Comparison of ENCODE assay signal across 34 cellular contexts in the genomic region with DNA sequence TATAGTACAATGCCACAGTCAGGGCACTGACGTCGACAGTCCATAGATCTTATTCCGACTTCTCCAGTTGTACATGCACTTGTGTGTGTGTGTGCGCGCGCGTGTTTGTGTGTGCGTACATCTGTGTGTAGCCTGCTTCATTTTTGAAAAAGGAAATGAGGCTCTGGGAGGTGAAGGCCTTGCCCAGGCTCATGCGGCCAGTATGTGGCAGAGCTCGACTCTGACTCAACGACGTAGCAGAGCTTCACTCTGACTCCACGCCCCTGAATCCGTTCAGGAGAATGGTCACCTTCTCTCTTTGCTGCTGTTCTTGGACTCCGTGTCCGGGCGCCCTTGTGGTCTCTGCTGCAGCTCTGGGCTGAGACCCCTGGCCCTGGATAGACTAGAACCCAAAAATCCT.
"Had no signal": no experiment of that assay in that cellular context is flagged by ENCODE, and none has a peak within 500 bp of the region (broad histone marks: within the 10 kb centered on the region; RNA-seq: fewer than 3 reads in every experiment).

No MANE protein-coding gene starts in this region.

- H3K36me3 ChIP-seq: breast epithelium, esophagus squamous epithelium, lower lobe of right lung, neutrophil, suprapubic skin, tibial artery, upper lobe of right lung, WERI-Rb-1 had no signal

- FAIRE-seq: kidney, TTC549 had no signal

- ATAC-seq: activated CD4-positive, CD25-positive, alpha-beta regulatory T cell treated with anti-CD3 and anti-CD28 coated beads, Interleukin-2, amount 50 U/mL, for 24 hours; lower lobe of right lung; mucosa of descending colon; natural killer cell treated with Interleukin-12 subunit alpha and Interleukin-12 subunit beta and Interleukin-15 and Interleukin-18, amount 100 ng/mL, for 72 hours; upper lobe of right lung had no signal

- DNase-seq: activated CD4-positive, alpha-beta T cell treated with anti-CD3 and anti-CD28 coated beads for 48 hours; activated CD4-positive, alpha-beta T cell treated with anti-CD3 and anti-CD28 coated beads, Interleukin-2, amount 50 U/mL, for 48 hours; activated CD8-positive, alpha-beta memory T cell treated with anti-CD3 and anti-CD28 coated beads for 24 hours; activated effector memory CD4-positive, alpha-beta T cell treated with anti-CD3 and anti-CD28 coated beads, Interleukin-2, amount 50 U/mL, for 16 hours; activated naive CD4-positive, alpha-beta T cell treated with anti-CD3 and anti-CD28 coated beads, Interleukin-2, amount 10 ng/mL, durations not matched to agents 7 days and 5 days; activated naive CD8-positive, alpha-beta T cell treated with anti-CD3 and anti-CD28 coated beads, Interleukin-2, amount 10 ng/mL, durations not matched to agents 7 days and 5 days; amniotic stem cell; esophagus squamous epithelium; foreskin melanocyte; head of caudate nucleus; hypothalamus; immature natural killer cell; kidney; lower lobe of right lung; mesendoderm; mucosa of descending colon; stimulated activated CD4-positive, alpha-beta T cell treated with anti-CD3 and anti-CD28 coated beads, Interleukin-15, amount 100 ng/mL, for 24 hours; stimulated activated CD4-positive, alpha-beta T cell treated with anti-CD3 and anti-CD28 coated beads, Interleukin-2, amount 100 ng/mL, for 24 hours; stimulated activated naive CD4-positive, alpha-beta T cell; SW 1271; T-helper 9 cell; tibial artery; upper lobe of right lung; WERI-Rb-1 had no signal

- H3K4me3 Mint-ChIP-seq: activated naive CD4-positive, alpha-beta T cell treated with anti-CD3 and anti-CD28 coated beads, Interleukin-2, amount 10 ng/mL, durations not matched to agents 7 days and 5 days; activated naive CD8-positive, alpha-beta T cell treated with anti-CD3 and anti-CD28 coated beads, Interleukin-2, amount 10 ng/mL, durations not matched to agents 7 days and 5 days; central memory CD8-positive, alpha-beta T cell; dendritic cell treated with granulocyte-macrophage colony-stimulating factor and Interleukin-4, amounts not matched to agents 40 ng/mL and 50 ng/mL, for 4 days; immature natural killer cell; natural killer cell treated with Interleukin-12 subunit alpha and Interleukin-12 subunit beta and Interleukin-15 and Interleukin-18, amount 100 ng/mL, for 72 hours; T-helper 1 cell treated with Interleukin-12 subunit alpha and Interleukin-12 subunit beta and Interleukin-4 antibody, amounts not matched to agents 30 μg/mL and 1 μg/mL, for 36 hours had no signal

- H3K4me1 ChIP-seq: breast epithelium had no signal

- H3K9me3 ChIP-seq: breast epithelium, lower lobe of right lung, mucosa of descending colon, neutrophil, suprapubic skin, upper lobe of right lung had no signal

- H3K27me3 ChIP-seq: breast epithelium, suprapubic skin, tibial artery, upper lobe of right lung had no signal

- H3K4me1 Mint-ChIP-seq: activated naive CD4-positive, alpha-beta T cell treated with anti-CD3 and anti-CD28 coated beads, Interleukin-2, amount 10 ng/mL, durations not matched to agents 7 days and 5 days; activated naive CD8-positive, alpha-beta T cell treated with anti-CD3 and anti-CD28 coated beads, Interleukin-2, amount 10 ng/mL, durations not matched to agents 7 days and 5 days; central memory CD8-positive, alpha-beta T cell; immature natural killer cell had no signal

- H3K4me3 ChIP-seq: breast epithelium, esophagus squamous epithelium, lower lobe of right lung, mucosa of descending colon, smooth muscle cell, suprapubic skin, tibial artery, upper lobe of right lung had no signal

- H3K36me3 Mint-ChIP-seq: activated naive CD4-positive, alpha-beta T cell treated with anti-CD3 and anti-CD28 coated beads, Interleukin-2, amount 10 ng/mL, durations not matched to agents 7 days and 5 days; activated naive CD8-positive, alpha-beta T cell treated with anti-CD3 and anti-CD28 coated beads, Interleukin-2, amount 10 ng/mL, durations not matched to agents 7 days and 5 days; natural killer cell treated with Interleukin-12 subunit alpha and Interleukin-12 subunit beta and Interleukin-15 and Interleukin-18, amount 100 ng/mL, for 72 hours had no signal

- H3K27ac ChIP-seq: breast epithelium, lower lobe of right lung, neutrophil, suprapubic skin, tibial artery, upper lobe of right lung, WERI-Rb-1 had no signal

- H3K9me3 Mint-ChIP-seq: dendritic cell treated with granulocyte-macrophage colony-stimulating factor and Interleukin-4, amounts not matched to agents 40 ng/mL and 50 ng/mL, for 4 days; natural killer cell treated with Interleukin-12 subunit alpha and Interleukin-12 subunit beta and Interleukin-15 and Interleukin-18, amount 100 ng/mL, for 72 hours; T-helper 1 cell treated with Interleukin-12 subunit alpha and Interleukin-12 subunit beta and Interleukin-4 antibody, amounts not matched to agents 30 μg/mL and 1 μg/mL, for 36 hours had no signal

- H3K4me2 ChIP-seq: smooth muscle cell had no signal

- H3K27ac Mint-ChIP-seq: activated naive CD4-positive, alpha-beta T cell treated with anti-CD3 and anti-CD28 coated beads, Interleukin-2, amount 10 ng/mL, durations not matched to agents 7 days and 5 days; activated naive CD8-positive, alpha-beta T cell treated with anti-CD3 and anti-CD28 coated beads, Interleukin-2, amount 10 ng/mL, durations not matched to agents 7 days and 5 days; dendritic cell treated with granulocyte-macrophage colony-stimulating factor and Interleukin-4, amounts not matched to agents 40 ng/mL and 50 ng/mL, for 4 days; natural killer cell treated with Interleukin-12 subunit alpha and Interleukin-12 subunit beta and Interleukin-15 and Interleukin-18, amount 100 ng/mL, for 72 hours; T-helper 1 cell treated with Interleukin-12 subunit alpha and Interleukin-12 subunit beta and Interleukin-4 antibody, amounts not matched to agents 30 μg/mL and 1 μg/mL, for 36 hours had no signal
